ENCODE assay signal across 7 cellular contexts in genomic region chr12:120335447-120335846, GRCh38. TPM values are rescaled to one million over a fixed set of nuclear protein-coding genes. Genes with fewer than 3 reads are reported as not detected.
DNase-seq lines count a peak whose midpoint lies in the region; TF ChIP-seq lines count a peak whose summit lies in the region.
"Not testable (repeated sequence)": the region's sequence is repeated elsewhere in the genome, so short reads cannot be mapped to it uniquely, and the experiment has no call there.

No MANE protein-coding gene starts in this region.

- H3K4me1 Mint-ChIP-seq in endothelial cell (ENCODE audit: unreplicated experiment), result not testable (repeated sequence)

- H3K27ac Mint-ChIP-seq in endothelial cell (ENCODE audit: unreplicated experiment), result not testable (repeated sequence)

- TF ChIP-seq CTCF in NB4 (IDR thresholded peaks at IDR 0.05; ENCODE audit: low read depth, low read length) (peak; percentile 58), endothelial cell (IDR thresholded peaks at IDR 0.05; ENCODE audit: unreplicated experiment) (peak; percentile 35), retinal pigment epithelial cell (conservative IDR thresholded peaks at IDR 0.05; ENCODE audit: low read depth, low read length) (peak; percentile 62)

- H3K4me3 Mint-ChIP-seq in endothelial cell (ENCODE audit: unreplicated experiment), result not testable (repeated sequence)

- H3K27me3 Mint-ChIP-seq in endothelial cell (ENCODE audit: unreplicated experiment), result not testable (repeated sequence)

- DNase-seq in GF-D8 (lab: John Stamatoyannopoulos, UW) (peak; percentile 4), NB4 (ENCODE audit: low read depth) (peak; percentile 54), RPMI7951 (ENCODE audit: low read depth) (peak; percentile 36), activated T-cell treated with anti-CD3 and anti-CD28 coated beads for 48 hours (ENCODE audit: low read depth) (peak; percentile 30), endothelial cell (ENCODE audit: low spot score) (peak; percentile 54), kidney glomerular epithelial cell (lab: John Stamatoyannopoulos, UW) (peak; percentile 80)
- DNase-seq in retinal pigment epithelial cell (ENCODE audit: low read depth), result not testable (repeated sequence)

- peaks cover 14% of the 10 kb centered on the region for H3K9me3 Mint-ChIP-seq in endothelial cell (ENCODE audit: unreplicated experiment)

- not testable (repeated sequence) for H3K4me3 ChIP-seq in NB4 (ENCODE audit: low read depth, low read length); retinal pigment epithelial cell (ENCODE audit: low read length)

- TF ChIP-seq POLR2A in NB4 (IDR thresholded peaks at IDR 0.05; ENCODE audit: extremely low read depth, insufficient read length), result not testable (repeated sequence)

- H3K36me3 Mint-ChIP-seq in endothelial cell (ENCODE audit: low read depth, unreplicated experiment), result not testable (repeated sequence)

RNA-seq across cellular contexts. Expression of gene PLA2G1B, which starts 7.9 kb away (rescaled TPM):
- 1.1 TPM in 1 of 2 replicates, not detected in the other for total RNA-seq in RPMI7951 (2014; rRNA removed; shearing (Covaris generic))
- total RNA-seq in endothelial cell (ENCODE audit: unreplicated experiment), result not detected

RNA-seq across cellular contexts. Expression of gene SIRT4, which starts 33.3 kb away (rescaled TPM):
- 1.9 and 2.2 TPM in 2 replicates for total RNA-seq in RPMI7951 (2014; rRNA removed; shearing (Covaris generic))
- 1.8 TPM for total RNA-seq in endothelial cell (ENCODE audit: unreplicated experiment)

RNA-seq across cellular contexts. Expression of gene MSI1, which starts 33.5 kb away (rescaled TPM):
- not detected in 2 replicates for total RNA-seq in RPMI7951 (2014; rRNA removed; shearing (Covaris generic))
- 27.6 TPM for total RNA-seq in endothelial cell (ENCODE audit: unreplicated experiment)

RNA-seq across cellular contexts. Expression of gene RNU4-1, which starts 42.4 kb away (rescaled TPM):
- under 0.01 TPM in 2 replicates for total RNA-seq in RPMI7951 (2014; rRNA removed; shearing (Covaris generic))
- total RNA-seq in endothelial cell (ENCODE audit: unreplicated experiment), result 6,066 TPM

RNA-seq across cellular contexts. Expression of gene RNU4-2, which starts 43.7 kb away (rescaled TPM):
- total RNA-seq in RPMI7951 (2014; rRNA removed; shearing (Covaris generic)), result under 0.01 TPM in 2 replicates
- total RNA-seq in endothelial cell (ENCODE audit: unreplicated experiment), result 7,223 TPM

Comparison
In these comparisons a context has a peak if more than half of its experiments do, and no peak if none do; other contexts are left out.
1. RNA of gene MSI1, which starts 33.5 kb away (total RNA-seq): 27.6 TPM in endothelial cell (single experiment); not detected in RPMI7951; every median in the first group is over 10 times any median in the second.
2. Peak in every context shown above with its lines, with median percentiles within 50 percentile points of each other: CTCF ChIP-seq.